ENCODE assay signal across 10 cellular contexts in the genomic region with DNA sequence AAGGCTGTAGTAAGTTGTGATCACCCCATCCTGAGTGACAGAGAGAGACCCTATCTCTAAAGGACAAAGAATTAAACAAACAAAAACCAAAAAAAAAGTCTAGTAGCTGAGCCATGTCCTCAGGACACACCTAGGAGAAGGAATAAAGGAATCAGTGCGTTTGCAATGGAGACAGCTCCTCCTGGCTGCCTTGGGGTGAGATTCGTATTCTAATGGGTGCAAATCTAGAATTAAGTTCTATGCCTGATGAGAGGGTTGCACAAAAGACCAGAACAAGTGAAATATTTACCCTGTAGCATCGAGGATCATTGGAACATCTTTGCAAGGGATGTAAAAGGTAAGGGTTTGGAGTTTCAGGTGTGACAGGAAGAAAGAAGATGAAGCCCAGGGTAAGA.
DNase-seq lines count a peak whose midpoint lies in the region; ATAC-seq and TF ChIP-seq lines count a peak whose summit lies in the region.
"Had no signal": no experiment of that assay in that cellular context is flagged by ENCODE, and none has a peak within 500 bp of the region (broad histone marks: within the 10 kb centered on the region; RNA-seq: fewer than 3 reads in every experiment).

No MANE protein-coding gene starts in this region.

- H3K9me3 Mint-ChIP-seq in T-helper 2 cell treated with Interferon-gamma antibody and Interleukin-4, amounts not matched to agents 5 μg/mL and 100 μg/mL, for 36 hours = no peaks in the 10 kb centered on the region
- no peaks in the 10 kb centered on the region for H3K9me3 Mint-ChIP-seq in activated CD8-positive, alpha-beta T cell treated with anti-CD3 and anti-CD28 coated beads, Interleukin-2, amount 10 ng/mL, durations not matched to agents 7 days and 5 days (ENCODE audit: insufficient read depth)
- H3K9me3 Mint-ChIP-seq in stimulated activated effector memory CD8-positive, alpha-beta T cell treated with anti-CD3 and anti-CD28 coated beads, Interleukin-12 subunit alpha, Interleukin-12 subunit beta, amount 100 ng/mL, for 72 hours = no peaks in the 10 kb centered on the region

- H3K4me3 Mint-ChIP-seq in T-helper 2 cell treated with Interferon-gamma antibody and Interleukin-4, amounts not matched to agents 5 μg/mL and 100 μg/mL, for 36 hours = peak overlapping the region; percentile 82
- peak overlapping the region; percentile 56 for H3K4me3 Mint-ChIP-seq in activated CD8-positive, alpha-beta T cell treated with anti-CD3 and anti-CD28 coated beads, Interleukin-2, amount 10 ng/mL, durations not matched to agents 7 days and 5 days
- peak overlapping the region; percentile 65 for H3K4me3 Mint-ChIP-seq in stimulated activated effector memory CD8-positive, alpha-beta T cell treated with anti-CD3 and anti-CD28 coated beads, Interleukin-12 subunit alpha, Interleukin-12 subunit beta, amount 100 ng/mL, for 72 hours

- H3K27me3 Mint-ChIP-seq in T-helper 2 cell treated with Interferon-gamma antibody and Interleukin-4, amounts not matched to agents 5 μg/mL and 100 μg/mL, for 36 hours (ENCODE audit: low read depth) = peaks cover 3% of the 10 kb centered on the region
- no peaks in the 10 kb centered on the region for H3K27me3 Mint-ChIP-seq in activated CD8-positive, alpha-beta T cell treated with anti-CD3 and anti-CD28 coated beads, Interleukin-2, amount 10 ng/mL, durations not matched to agents 7 days and 5 days (ENCODE audit: low read depth)

- H3K27ac Mint-ChIP-seq in T-helper 2 cell treated with Interferon-gamma antibody and Interleukin-4, amounts not matched to agents 5 μg/mL and 100 μg/mL, for 36 hours = peak overlapping the region; percentile 80
- H3K27ac Mint-ChIP-seq in activated CD8-positive, alpha-beta T cell treated with anti-CD3 and anti-CD28 coated beads, Interleukin-2, amount 10 ng/mL, durations not matched to agents 7 days and 5 days = peak overlapping the region; percentile 69
- H3K27ac Mint-ChIP-seq in stimulated activated effector memory CD8-positive, alpha-beta T cell treated with anti-CD3 and anti-CD28 coated beads, Interleukin-12 subunit alpha, Interleukin-12 subunit beta, amount 100 ng/mL, for 72 hours = peak overlapping the region; percentile 13

- TF ChIP-seq CTCF in fibroblast of villous mesenchyme (IDR thresholded peaks at IDR 0.05; ENCODE audit: insufficient read depth, low read depth, low read length) = peak; percentile 15

- H3K4me1 Mint-ChIP-seq in T-helper 2 cell treated with Interferon-gamma antibody and Interleukin-4, amounts not matched to agents 5 μg/mL and 100 μg/mL, for 36 hours (ENCODE audit: low read depth) = peaks cover 26% of the 10 kb centered on the region
- H3K4me1 Mint-ChIP-seq in activated CD8-positive, alpha-beta T cell treated with anti-CD3 and anti-CD28 coated beads, Interleukin-2, amount 10 ng/mL, durations not matched to agents 7 days and 5 days (ENCODE audit: low read depth) = peaks cover 41% of the 10 kb centered on the region
- peaks cover 28% of the 10 kb centered on the region for H3K4me1 Mint-ChIP-seq in stimulated activated effector memory CD8-positive, alpha-beta T cell treated with anti-CD3 and anti-CD28 coated beads, Interleukin-12 subunit alpha, Interleukin-12 subunit beta, amount 100 ng/mL, for 72 hours

- CTCF ChIA-PET in activated CD8-positive, alpha-beta T cell treated with anti-CD3 and anti-CD28 coated beads, Interleukin-2, amount 10 ng/mL, durations not matched to agents 7 days and 5 days (lab: Charles Lee) = interaction anchor here (0.6 to 7.5 kb wide), 4 partner anchors 72 to 258 kb away, joined by 3 to 51 read pairs (median 24); no protein-coding TSS in a partner anchor

- POLR2A ChIA-PET in activated CD8-positive, alpha-beta T cell treated with anti-CD3 and anti-CD28 coated beads, Interleukin-2, amount 10 ng/mL, durations not matched to agents 7 days and 5 days (lab: Charles Lee) = interaction anchor here (0.6 to 1.2 kb wide), 2 partner anchors 132 to 690 kb away, joined by 3 read pairs; no protein-coding TSS in a partner anchor

- H3K4me3 ChIP-seq in fibroblast of villous mesenchyme (ENCODE audit: low read depth, low read length) = no peak overlapping the region

- H3K36me3 Mint-ChIP-seq in T-helper 2 cell treated with Interferon-gamma antibody and Interleukin-4, amounts not matched to agents 5 μg/mL and 100 μg/mL, for 36 hours (ENCODE audit: low read depth) = no peaks in the 10 kb centered on the region
- no peaks in the 10 kb centered on the region for H3K36me3 Mint-ChIP-seq in activated CD8-positive, alpha-beta T cell treated with anti-CD3 and anti-CD28 coated beads, Interleukin-2, amount 10 ng/mL, durations not matched to agents 7 days and 5 days (ENCODE audit: low read depth)
- H3K36me3 Mint-ChIP-seq in stimulated activated effector memory CD8-positive, alpha-beta T cell treated with anti-CD3 and anti-CD28 coated beads, Interleukin-12 subunit alpha, Interleukin-12 subunit beta, amount 100 ng/mL, for 72 hours = no peaks in the 10 kb centered on the region

- DNase-seq in T-helper 2 cell treated with Interferon-gamma antibody and Interleukin-4, amounts not matched to agents 5 μg/mL and 100 μg/mL, for 36 hours (ENCODE audit: low spot score) = no peak
- DNase-seq in T-helper 2 cell (no peak), fibroblast of villous mesenchyme (ENCODE audit: low read depth) (no peak), globus pallidus (ENCODE audit: low spot score) (no peak), ureter (ENCODE audit: low spot score) (no peak)
- DNase-seq in activated CD8-positive, alpha-beta T cell treated with anti-CD3 and anti-CD28 coated beads, Interleukin-2, amount 10 ng/mL, durations not matched to agents 7 days and 5 days = no peak
- no peak for DNase-seq in stimulated activated effector memory CD8-positive, alpha-beta T cell treated with anti-CD3 and anti-CD28 coated beads, Interleukin-12 subunit alpha, Interleukin-12 subunit beta, amount 100 ng/mL, for 72 hours (ENCODE audit: low spot score in 2 of 2)
- DNase-seq: foreskin melanocyte, NCI-H2171 had no signal

- no peak for ATAC-seq in activated CD8-positive, alpha-beta T cell treated with anti-CD3 and anti-CD28 coated beads, Interleukin-2, amount 10 ng/mL, durations not matched to agents 7 days and 5 days
- no peak for ATAC-seq in stimulated activated effector memory CD8-positive, alpha-beta T cell treated with anti-CD3 and anti-CD28 coated beads, Interleukin-12 subunit alpha, Interleukin-12 subunit beta, amount 100 ng/mL, for 72 hours
- ATAC-seq in HG03045 (IDR thresholded peaks at IDR 0.05; ENCODE audit: unreplicated experiment) = no peak

Comparison
In these comparisons a context has a peak if more than half of its experiments do, and no peak if none do; other contexts are left out.
1. H3K27ac Mint-ChIP-seq: peak in every context shown above with its lines; median percentile 80 in T-helper 2 cell treated with Interferon-gamma antibody and Interleukin-4, amounts not matched to agents 5 μg/mL and 100 μg/mL, for 36 hours; 69 in activated CD8-positive, alpha-beta T cell treated with anti-CD3 and anti-CD28 coated beads, Interleukin-2, amount 10 ng/mL, durations not matched to agents 7 days and 5 days; 13 in stimulated activated effector memory CD8-positive, alpha-beta T cell treated with anti-CD3 and anti-CD28 coated beads, Interleukin-12 subunit alpha, Interleukin-12 subunit beta, amount 100 ng/mL, for 72 hours.